Comparison of ENCODE assay signal across 8 cellular contexts in genomic region chr12:100573499-100574261, GRCh38. TPM values are rescaled to one million over a fixed set of nuclear protein-coding genes. Genes with fewer than 3 reads are reported as not detected.
DNase-seq lines count a peak whose midpoint lies in the region; ATAC-seq and TF ChIP-seq lines count a peak whose summit lies in the region.

Gene GAS2L3 (plus strand): TSS chr12:100573684. CDS start chr12:100594905, 21,221 bp downstream.

- H3K79me2 ChIP-seq in parathyroid adenoma: no peaks in the 10 kb centered on the region

- H3K4me1 ChIP-seq in heart right ventricle (peaks cover 0 to 31% (median 17%) of the 10 kb centered on the region in 9 donors), parathyroid adenoma (peaks cover 4% of the 10 kb centered on the region), upper lobe of left lung (peaks cover 10 to 18% (median 12%) of the 10 kb centered on the region in 4 donors)

- H3K9ac ChIP-seq in SK-N-MC (ENCODE audit: insufficient read length) (peak within 1 kb of the TSS; percentile 73), parathyroid adenoma (no peak within 1 kb of the TSS)

- H3K27ac ChIP-seq in SK-N-MC (no peak within 1 kb of the TSS), heart right ventricle (peak within 1 kb of the TSS in 9 of 10 donors; percentile 41 to 88 (median 70)), parathyroid adenoma (peak within 1 kb of the TSS; percentile 8), upper lobe of left lung (peak within 1 kb of the TSS; percentile 77 to 88 (median 80))

- 0 to 1% methylated on average over 61 to 63 of the region's 63 CpGs for WGBS in heart right ventricle, 2 donors
- WGBS in upper lobe of left lung, 2 donors: 1% methylated on average over 34 to 40 of the region's 63 CpGs

- H3K36me3 ChIP-seq in H7 (replicated peaks; ENCODE audit: control insufficient read depth, insufficient read depth, low read length): no peaks in the 10 kb centered on the region
- H3K36me3 ChIP-seq in MG63: no peaks in the 10 kb centered on the region
- H3K36me3 ChIP-seq in SK-N-MC (ENCODE audit: insufficient read depth, low read length): no peaks in the 10 kb centered on the region
- H3K36me3 ChIP-seq in heart right ventricle: peaks cover 0 to 2% (median 0%) of the 10 kb centered on the region in 9 donors
- H3K36me3 ChIP-seq in parathyroid adenoma (ENCODE audit: control insufficient read depth, insufficient read depth, low read length): no peaks in the 10 kb centered on the region
- no peaks in the 10 kb centered on the region for H3K36me3 ChIP-seq in upper lobe of left lung

- TF ChIP-seq CTCF in heart right ventricle (IDR thresholded peaks at IDR 0.05) (no peak), parathyroid adenoma (IDR thresholded peaks at IDR 0.05) (no peak), upper lobe of left lung (IDR thresholded peaks at IDR 0.05) (peak in 1 of 6 experiments; percentile 16)

- H3K4me2 ChIP-seq in parathyroid adenoma (ENCODE audit: low read length): peak within 1 kb of the TSS; percentile 97

- TF ChIP-seq POLR2A in upper lobe of left lung (IDR thresholded peaks at IDR 0.05): peak in 3 of 4 donors; percentile 62 to 87 (median 76)

- TF ChIP-seq EP300 in upper lobe of left lung (IDR thresholded peaks at IDR 0.05): peak in 1 of 4 donors; percentile 1

- intact Hi-C loops in heart right ventricle (cut with DNase I): loop anchor here in 2 of 10 donors (10.0 kb wide), 2 partner anchors 161 to 309 kb away; partner anchors contain the start of genes DEPDC4 (in 1 of the 2) and SCYL2 (in 1 of the 2)

- H3K27me3 ChIP-seq in H7 (ENCODE audit: control insufficient read depth, insufficient read depth, low read length): peaks cover 9% of the 10 kb centered on the region
- H3K27me3 ChIP-seq in MG63: no peaks in the 10 kb centered on the region
- H3K27me3 ChIP-seq in heart right ventricle: peaks cover 0 to 5% (median 0%) of the 10 kb centered on the region in 7 donors
- no peaks in the 10 kb centered on the region for H3K27me3 ChIP-seq in parathyroid adenoma (ENCODE audit: control insufficient read depth, insufficient read depth, low read length)
- no peaks in the 10 kb centered on the region for H3K27me3 ChIP-seq in upper lobe of left lung

- peak; percentile 57 for DNase-seq in GF-D8 (lab: John Stamatoyannopoulos, UW)
- peak; percentile 94 for DNase-seq in H7
- DNase-seq in MG63: peak; percentile 88
- DNase-seq in SK-N-MC (ENCODE audit: low read depth, low spot score): no peak
- DNase-seq in amniotic stem cell (lab: John Stamatoyannopoulos, UW): peak; percentile 74
- peak; percentile 87 to 91 for DNase-seq in heart right ventricle
- peak; percentile 93 to 98 for DNase-seq in upper lobe of left lung

- peak within 1 kb of the TSS; percentile 68 for H3K4me3 ChIP-seq in H7 (ENCODE audit: insufficient read depth, low read depth, low read length)
- peak within 1 kb of the TSS; percentile 70 for H3K4me3 ChIP-seq in MG63
- H3K4me3 ChIP-seq in SK-N-MC: peak within 1 kb of the TSS; percentile 93
- peak within 1 kb of the TSS; percentile 55 to 79 (median 65) for H3K4me3 ChIP-seq in heart right ventricle
- H3K4me3 ChIP-seq in parathyroid adenoma (ENCODE audit: low read depth, low read length): peak within 1 kb of the TSS; percentile 81
- peak within 1 kb of the TSS; percentile 34 to 71 (median 66) for H3K4me3 ChIP-seq in upper lobe of left lung

- H2AFZ ChIP-seq in parathyroid adenoma: peak within 1 kb of the TSS; percentile 83

- peak; percentile 99 to 100 (median 100) for ATAC-seq in heart right ventricle
- ATAC-seq in upper lobe of left lung (ENCODE audit: low FRiP score in 2 of 2): peak; percentile 98 to 99

- no peaks in the 10 kb centered on the region for H3K9me3 ChIP-seq in MG63
- H3K9me3 ChIP-seq in SK-N-MC (ENCODE audit: low read depth, low read length): no peaks in the 10 kb centered on the region
- H3K9me3 ChIP-seq in heart right ventricle: no peaks in the 10 kb centered on the region
- H3K9me3 ChIP-seq in parathyroid adenoma (ENCODE audit: control insufficient read depth, low read length): no peaks in the 10 kb centered on the region
- no peaks in the 10 kb centered on the region for H3K9me3 ChIP-seq in upper lobe of left lung

RNA-seq across cellular contexts. Expression of gene GAS2L3, which starts in this region (rescaled TPM):
- total RNA-seq in H7 (2014; rRNA removed; shearing (Covaris generic)): 16.1 and 20.5 TPM in 2 replicates
- total RNA-seq in MG63 (2014; rRNA removed; shearing (Covaris generic); ENCODE audit: low replicate concordance): 13.4 and 44.0 TPM in 2 replicates
- 1 to 10 TPM; 1.3 to 5.6 (median 2.0) TPM for total RNA-seq in heart right ventricle
- polyA plus RNA-seq in heart right ventricle: 1 to 10 TPM in 1 of 2 donors, under 1 TPM in 1; 0.43 to 1.5 TPM
- total RNA-seq in upper lobe of left lung: 10 to 100 TPM in 3 of 6 donors, 1 to 10 TPM in 3; 5.9 to 21.0 (median 14.4) TPM
